Comparison of ENCODE assay signal across 9 cellular contexts in the genomic region with DNA sequence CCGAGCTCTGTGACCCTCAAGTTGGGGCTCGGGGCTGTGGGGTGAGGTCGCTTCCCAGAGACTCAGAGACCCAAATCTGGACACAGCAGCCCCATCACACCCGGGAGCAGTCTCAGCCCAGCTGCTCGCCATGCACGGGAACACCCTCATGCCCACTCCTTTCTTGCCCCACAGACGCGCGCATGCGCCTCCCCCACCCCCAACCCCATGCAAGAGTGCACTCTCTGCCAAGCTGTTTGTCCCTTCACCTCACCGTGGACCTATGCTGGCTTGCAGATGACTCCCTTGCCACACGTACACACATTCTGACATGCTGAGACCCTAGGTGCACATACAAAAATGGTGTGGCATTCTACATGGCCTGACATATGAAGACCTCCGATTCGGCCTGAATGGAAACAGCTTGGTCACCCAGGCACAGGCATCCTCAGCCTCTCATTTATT. TPM values are rescaled to one million over a fixed set of nuclear protein-coding genes. Genes with fewer than 3 reads are reported as not detected.
DNase-seq lines count a peak whose midpoint lies in the region; ATAC-seq lines count a peak whose summit lies in the region.
"Had no signal": no experiment of that assay in that cellular context is flagged by ENCODE, and none has a peak within 500 bp of the region (broad histone marks: within the 10 kb centered on the region; RNA-seq: fewer than 3 reads in every experiment).

No MANE protein-coding gene starts in this region.

- peak overlapping the region; percentile 71 for H3K27ac Mint-ChIP-seq in T-helper 2 cell treated with Interferon-gamma antibody and Interleukin-4, amounts not matched to agents 5 μg/mL and 100 μg/mL, for 36 hours
- H3K27ac Mint-ChIP-seq in activated naive CD4-positive, alpha-beta T cell treated with anti-CD3 and anti-CD28 coated beads, Interleukin-2, amount 50 U/mL, for 24 hours = peak overlapping the region; percentile 82

- H3K9me3 Mint-ChIP-seq in T-helper 2 cell treated with Interferon-gamma antibody and Interleukin-4, amounts not matched to agents 5 μg/mL and 100 μg/mL, for 36 hours = peaks cover 8% of the 10 kb centered on the region
- no peaks in the 10 kb centered on the region for H3K9me3 Mint-ChIP-seq in activated naive CD4-positive, alpha-beta T cell treated with anti-CD3 and anti-CD28 coated beads, Interleukin-2, amount 50 U/mL, for 24 hours

- H3K27ac ChIP-seq in temporal lobe (ENCODE audit: low read depth, low read length) = peak overlapping the region; percentile 17

- no peaks in the 10 kb centered on the region for H3K36me3 Mint-ChIP-seq in T-helper 2 cell treated with Interferon-gamma antibody and Interleukin-4, amounts not matched to agents 5 μg/mL and 100 μg/mL, for 36 hours (ENCODE audit: low read depth)
- no peaks in the 10 kb centered on the region for H3K36me3 Mint-ChIP-seq in activated naive CD4-positive, alpha-beta T cell treated with anti-CD3 and anti-CD28 coated beads, Interleukin-2, amount 50 U/mL, for 24 hours

- no peak for ATAC-seq in GM21717 (IDR thresholded peaks at IDR 0.05; ENCODE audit: unreplicated experiment)

- no peak for DNase-seq in T-helper 2 cell treated with Interferon-gamma antibody and Interleukin-4, amounts not matched to agents 5 μg/mL and 100 μg/mL, for 36 hours (ENCODE audit: low spot score)
- no peak for DNase-seq in T-helper 2 cell
- DNase-seq in hepatic stellate cell (ENCODE audit: low spot score) = peak; percentile 82
- DNase-seq in NCI-H510A treated with DMSO at 0.1 percent for 48 hours (lab: John Stamatoyannopoulos, UW) = no peak
- DNase-seq in central memory CD4-positive, alpha-beta T cell = no peak

- H3K27me3 Mint-ChIP-seq in T-helper 2 cell treated with Interferon-gamma antibody and Interleukin-4, amounts not matched to agents 5 μg/mL and 100 μg/mL, for 36 hours (ENCODE audit: low read depth) = peaks cover 7% of the 10 kb centered on the region
- H3K27me3 Mint-ChIP-seq in activated naive CD4-positive, alpha-beta T cell treated with anti-CD3 and anti-CD28 coated beads, Interleukin-2, amount 50 U/mL, for 24 hours = no peaks in the 10 kb centered on the region

- no peak overlapping the region for H3K4me3 Mint-ChIP-seq in T-helper 2 cell treated with Interferon-gamma antibody and Interleukin-4, amounts not matched to agents 5 μg/mL and 100 μg/mL, for 36 hours
- peak overlapping the region; percentile 39 for H3K4me3 Mint-ChIP-seq in activated naive CD4-positive, alpha-beta T cell treated with anti-CD3 and anti-CD28 coated beads, Interleukin-2, amount 50 U/mL, for 24 hours

- H3K4me1 Mint-ChIP-seq in T-helper 2 cell treated with Interferon-gamma antibody and Interleukin-4, amounts not matched to agents 5 μg/mL and 100 μg/mL, for 36 hours (ENCODE audit: low read depth) = peaks cover 25% of the 10 kb centered on the region
- H3K4me1 Mint-ChIP-seq in activated naive CD4-positive, alpha-beta T cell treated with anti-CD3 and anti-CD28 coated beads, Interleukin-2, amount 50 U/mL, for 24 hours = peaks cover 68% of the 10 kb centered on the region

RNA-seq across cellular contexts. Expression of gene CD248, which starts 0.5 kb away (rescaled TPM):
- 3.2 TPM for total RNA-seq in temporal lobe
- total RNA-seq: M059J had no signal

RNA-seq across cellular contexts. Expression of gene RIN1, which starts 18.9 kb away (rescaled TPM):
- 0.98 TPM for total RNA-seq in temporal lobe

RNA-seq across cellular contexts. Expression of gene TMEM151A, which starts 25.6 kb away (rescaled TPM):
- 7.6 TPM for total RNA-seq in temporal lobe
- total RNA-seq: M059J had no signal

RNA-seq across cellular contexts. Expression of gene BRMS1, which starts 27.6 kb away (rescaled TPM):
- total RNA-seq in temporal lobe = 10.1 TPM

RNA-seq across cellular contexts. Expression of gene YIF1A, which starts 28.4 kb away (rescaled TPM):
- 17.2 TPM for total RNA-seq in temporal lobe
